1 cellular context compared by ENCODE assay signal in the genomic region with DNA sequence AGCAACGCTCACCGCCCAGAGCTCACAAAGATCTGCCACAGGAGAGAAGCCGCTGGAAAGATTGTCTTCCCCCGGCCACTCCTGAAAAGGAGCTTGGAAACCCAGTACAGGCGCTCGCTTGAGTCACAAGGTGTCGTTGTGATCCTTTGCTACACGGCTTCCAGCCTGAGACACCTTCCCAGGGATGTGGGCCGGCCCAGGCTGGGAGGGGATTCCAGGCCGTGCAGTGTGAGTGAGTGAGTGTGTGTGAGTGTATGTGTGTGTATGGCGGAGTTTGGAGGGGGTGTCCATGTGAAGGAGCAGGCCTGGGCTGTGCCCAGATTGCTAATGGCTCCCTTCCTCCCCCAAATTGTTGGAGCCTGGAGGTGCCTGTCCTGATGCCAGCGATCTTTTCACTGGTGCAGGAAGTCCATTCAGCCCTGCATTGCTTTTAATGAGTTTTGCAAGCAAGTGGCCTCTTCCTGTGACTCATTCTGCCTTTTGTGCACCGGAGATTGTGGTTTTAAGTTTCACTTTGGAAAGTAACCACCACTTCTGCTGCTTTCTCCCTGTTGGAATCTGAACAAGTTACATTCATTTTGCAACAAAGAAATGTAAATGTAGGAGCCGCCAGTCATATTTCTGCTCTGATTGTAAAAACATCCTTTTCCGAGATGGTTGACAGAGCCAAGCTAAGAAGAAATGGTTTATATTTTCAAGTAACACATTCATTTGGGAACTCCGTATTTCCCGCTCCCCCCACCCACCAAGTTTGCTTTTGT.
TF ChIP-seq lines count a peak whose summit lies in the region.

No MANE protein-coding gene starts in this region.

TF ChIP-seq in HepG2, 621 proteins besides CTCF, POLR2A, EP300 and RAD21 (continued from another document and continues in another):
- TF ChIP-seq, protein P1, sequence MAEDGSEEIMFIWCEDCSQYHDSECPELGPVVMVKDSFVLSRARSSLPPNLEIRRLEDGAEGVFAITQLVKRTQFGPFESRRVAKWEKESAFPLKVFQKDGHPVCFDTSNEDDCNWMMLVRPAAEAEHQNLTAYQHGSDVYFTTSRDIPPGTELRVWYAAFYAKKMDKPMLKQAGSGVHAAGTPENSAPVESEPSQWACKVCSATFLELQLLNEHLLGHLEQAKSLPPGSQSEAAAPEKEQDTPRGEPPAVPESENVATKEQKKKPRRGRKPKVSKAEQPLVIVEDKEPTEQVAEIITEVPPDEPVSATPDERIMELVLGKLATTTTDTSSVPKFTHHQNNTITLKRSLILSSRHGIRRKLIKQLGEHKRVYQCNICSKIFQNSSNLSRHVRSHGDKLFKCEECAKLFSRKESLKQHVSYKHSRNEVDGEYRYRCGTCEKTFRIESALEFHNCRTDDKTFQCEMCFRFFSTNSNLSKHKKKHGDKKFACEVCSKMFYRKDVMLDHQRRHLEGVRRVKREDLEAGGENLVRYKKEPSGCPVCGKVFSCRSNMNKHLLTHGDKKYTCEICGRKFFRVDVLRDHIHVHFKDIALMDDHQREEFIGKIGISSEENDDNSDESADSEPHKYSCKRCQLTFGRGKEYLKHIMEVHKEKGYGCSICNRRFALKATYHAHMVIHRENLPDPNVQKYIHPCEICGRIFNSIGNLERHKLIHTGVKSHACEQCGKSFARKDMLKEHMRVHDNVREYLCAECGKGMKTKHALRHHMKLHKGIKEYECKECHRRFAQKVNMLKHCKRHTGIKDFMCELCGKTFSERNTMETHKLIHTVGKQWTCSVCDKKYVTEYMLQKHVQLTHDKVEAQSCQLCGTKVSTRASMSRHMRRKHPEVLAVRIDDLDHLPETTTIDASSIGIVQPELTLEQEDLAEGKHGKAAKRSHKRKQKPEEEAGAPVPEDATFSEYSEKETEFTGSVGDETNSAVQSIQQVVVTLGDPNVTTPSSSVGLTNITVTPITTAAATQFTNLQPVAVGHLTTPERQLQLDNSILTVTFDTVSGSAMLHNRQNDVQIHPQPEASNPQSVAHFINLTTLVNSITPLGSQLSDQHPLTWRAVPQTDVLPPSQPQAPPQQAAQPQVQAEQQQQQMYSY (CRISPR knock-in tag; IDR thresholded peaks at IDR 0.05), result no peak
- TF ChIP-seq RELA (CRISPR knock-in tag; IDR thresholded peaks at IDR 0.05), result peak; percentile 48; the same call in 1 of the 2 replicates
- no peak for TF ChIP-seq ZNF749 (CRISPR knock-in tag; IDR thresholded peaks at IDR 0.05; ENCODE audit: borderline replicate concordance)
- peak; percentile 26; the same call in 1 of the 2 replicates for TF ChIP-seq HNF4G (IDR thresholded peaks at IDR 0.05; ENCODE audit: borderline replicate concordance, low read depth, low read length)
- TF ChIP-seq HNF4G (CRISPR knock-in tag; IDR thresholded peaks at IDR 0.05; ENCODE audit: borderline replicate concordance, low read depth), result no peak
- TF ChIP-seq CENPT (CRISPR knock-in tag; IDR thresholded peaks at IDR 0.05; ENCODE audit: low read depth), result no peak
- no peak for TF ChIP-seq TP53 (CRISPR knock-in tag; conservative IDR thresholded peaks at IDR 0.05)
- no peak for TF ChIP-seq CC2D1A (CRISPR knock-in tag; IDR thresholded peaks at IDR 0.05)
- TF ChIP-seq MEIS2 (CRISPR knock-in tag; IDR thresholded peaks at IDR 0.05), result no peak
- TF ChIP-seq ZNF33B (CRISPR knock-in tag; IDR thresholded peaks at IDR 0.05), result peak; percentile 24; the same call in 1 of the 2 replicates
- TF ChIP-seq, protein P2, sequence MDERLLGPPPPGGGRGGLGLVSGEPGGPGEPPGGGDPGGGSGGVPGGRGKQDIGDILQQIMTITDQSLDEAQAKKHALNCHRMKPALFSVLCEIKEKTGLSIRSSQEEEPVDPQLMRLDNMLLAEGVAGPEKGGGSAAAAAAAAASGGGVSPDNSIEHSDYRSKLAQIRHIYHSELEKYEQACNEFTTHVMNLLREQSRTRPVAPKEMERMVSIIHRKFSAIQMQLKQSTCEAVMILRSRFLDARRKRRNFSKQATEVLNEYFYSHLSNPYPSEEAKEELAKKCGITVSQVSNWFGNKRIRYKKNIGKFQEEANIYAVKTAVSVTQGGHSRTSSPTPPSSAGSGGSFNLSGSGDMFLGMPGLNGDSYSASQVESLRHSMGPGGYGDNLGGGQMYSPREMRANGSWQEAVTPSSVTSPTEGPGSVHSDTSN (CRISPR knock-in tag; IDR thresholded peaks at IDR 0.05), result no peak
- TF ChIP-seq HOXA3 (CRISPR knock-in tag; IDR thresholded peaks at IDR 0.05), result no peak; the same call in 1 of the 2 replicates
- TF ChIP-seq ZSCAN30 (CRISPR knock-in tag; IDR thresholded peaks at IDR 0.05), result no peak
- TF ChIP-seq GATA4 (IDR thresholded peaks at IDR 0.05; ENCODE audit: borderline replicate concordance, low read depth), result peak; percentile 67
- no peak for TF ChIP-seq PLRG1 (conservative IDR thresholded peaks at IDR 0.05)
- TF ChIP-seq ZNF253 (CRISPR knock-in tag; IDR thresholded peaks at IDR 0.05; ENCODE audit: borderline replicate concordance), result no peak
- no peak for TF ChIP-seq ZNF672 (CRISPR knock-in tag; IDR thresholded peaks at IDR 0.05)
- TF ChIP-seq, protein P3, sequence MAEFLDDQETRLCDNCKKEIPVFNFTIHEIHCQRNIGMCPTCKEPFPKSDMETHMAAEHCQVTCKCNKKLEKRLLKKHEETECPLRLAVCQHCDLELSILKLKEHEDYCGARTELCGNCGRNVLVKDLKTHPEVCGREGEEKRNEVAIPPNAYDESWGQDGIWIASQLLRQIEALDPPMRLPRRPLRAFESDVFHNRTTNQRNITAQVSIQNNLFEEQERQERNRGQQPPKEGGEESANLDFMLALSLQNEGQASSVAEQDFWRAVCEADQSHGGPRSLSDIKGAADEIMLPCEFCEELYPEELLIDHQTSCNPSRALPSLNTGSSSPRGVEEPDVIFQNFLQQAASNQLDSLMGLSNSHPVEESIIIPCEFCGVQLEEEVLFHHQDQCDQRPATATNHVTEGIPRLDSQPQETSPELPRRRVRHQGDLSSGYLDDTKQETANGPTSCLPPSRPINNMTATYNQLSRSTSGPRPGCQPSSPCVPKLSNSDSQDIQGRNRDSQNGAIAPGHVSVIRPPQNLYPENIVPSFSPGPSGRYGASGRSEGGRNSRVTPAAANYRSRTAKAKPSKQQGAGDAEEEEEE (CRISPR knock-in tag; IDR thresholded peaks at IDR 0.05; ENCODE audit: borderline replicate concordance), result no peak
- TF ChIP-seq, protein P4, sequence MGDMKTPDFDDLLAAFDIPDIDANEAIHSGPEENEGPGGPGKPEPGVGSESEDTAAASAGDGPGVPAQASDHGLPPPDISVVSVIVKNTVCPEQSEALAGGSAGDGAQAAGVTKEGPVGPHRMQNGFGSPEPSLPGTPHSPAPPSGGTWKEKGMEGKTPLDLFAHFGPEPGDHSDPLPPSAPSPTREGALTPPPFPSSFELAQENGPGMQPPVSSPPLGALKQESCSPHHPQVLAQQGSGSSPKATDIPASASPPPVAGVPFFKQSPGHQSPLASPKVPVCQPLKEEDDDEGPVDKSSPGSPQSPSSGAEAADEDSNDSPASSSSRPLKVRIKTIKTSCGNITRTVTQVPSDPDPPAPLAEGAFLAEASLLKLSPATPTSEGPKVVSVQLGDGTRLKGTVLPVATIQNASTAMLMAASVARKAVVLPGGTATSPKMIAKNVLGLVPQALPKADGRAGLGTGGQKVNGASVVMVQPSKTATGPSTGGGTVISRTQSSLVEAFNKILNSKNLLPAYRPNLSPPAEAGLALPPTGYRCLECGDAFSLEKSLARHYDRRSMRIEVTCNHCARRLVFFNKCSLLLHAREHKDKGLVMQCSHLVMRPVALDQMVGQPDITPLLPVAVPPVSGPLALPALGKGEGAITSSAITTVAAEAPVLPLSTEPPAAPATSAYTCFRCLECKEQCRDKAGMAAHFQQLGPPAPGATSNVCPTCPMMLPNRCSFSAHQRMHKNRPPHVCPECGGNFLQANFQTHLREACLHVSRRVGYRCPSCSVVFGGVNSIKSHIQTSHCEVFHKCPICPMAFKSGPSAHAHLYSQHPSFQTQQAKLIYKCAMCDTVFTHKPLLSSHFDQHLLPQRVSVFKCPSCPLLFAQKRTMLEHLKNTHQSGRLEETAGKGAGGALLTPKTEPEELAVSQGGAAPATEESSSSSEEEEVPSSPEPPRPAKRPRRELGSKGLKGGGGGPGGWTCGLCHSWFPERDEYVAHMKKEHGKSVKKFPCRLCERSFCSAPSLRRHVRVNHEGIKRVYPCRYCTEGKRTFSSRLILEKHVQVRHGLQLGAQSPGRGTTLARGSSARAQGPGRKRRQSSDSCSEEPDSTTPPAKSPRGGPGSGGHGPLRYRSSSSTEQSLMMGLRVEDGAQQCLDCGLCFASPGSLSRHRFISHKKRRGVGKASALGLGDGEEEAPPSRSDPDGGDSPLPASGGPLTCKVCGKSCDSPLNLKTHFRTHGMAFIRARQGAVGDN (CRISPR knock-in tag; IDR thresholded peaks at IDR 0.05), result peak; percentile 90
- TF ChIP-seq PHF5A (CRISPR knock-in tag; IDR thresholded peaks at IDR 0.05; ENCODE audit: low read depth, unreplicated experiment), result no peak
- 0 out of 2 replicates have a peak, but pooled peaks have one; percentile 56 for TF ChIP-seq BRCA1 (CRISPR knock-in tag; IDR thresholded peaks at IDR 0.05)
- peak; percentile 65 for TF ChIP-seq ETV6 (CRISPR knock-in tag; conservative IDR thresholded peaks at IDR 0.05)
- TF ChIP-seq ZNF619 (CRISPR knock-in tag; IDR thresholded peaks at IDR 0.05), result no peak
- TF ChIP-seq RARG (CRISPR knock-in tag; IDR thresholded peaks at IDR 0.05; ENCODE audit: low read depth), result no peak
- no peak; the same call in none of the 2 replicates for TF ChIP-seq ZSCAN29 (CRISPR knock-in tag; conservative IDR thresholded peaks at IDR 0.05)
- TF ChIP-seq, protein P5, sequence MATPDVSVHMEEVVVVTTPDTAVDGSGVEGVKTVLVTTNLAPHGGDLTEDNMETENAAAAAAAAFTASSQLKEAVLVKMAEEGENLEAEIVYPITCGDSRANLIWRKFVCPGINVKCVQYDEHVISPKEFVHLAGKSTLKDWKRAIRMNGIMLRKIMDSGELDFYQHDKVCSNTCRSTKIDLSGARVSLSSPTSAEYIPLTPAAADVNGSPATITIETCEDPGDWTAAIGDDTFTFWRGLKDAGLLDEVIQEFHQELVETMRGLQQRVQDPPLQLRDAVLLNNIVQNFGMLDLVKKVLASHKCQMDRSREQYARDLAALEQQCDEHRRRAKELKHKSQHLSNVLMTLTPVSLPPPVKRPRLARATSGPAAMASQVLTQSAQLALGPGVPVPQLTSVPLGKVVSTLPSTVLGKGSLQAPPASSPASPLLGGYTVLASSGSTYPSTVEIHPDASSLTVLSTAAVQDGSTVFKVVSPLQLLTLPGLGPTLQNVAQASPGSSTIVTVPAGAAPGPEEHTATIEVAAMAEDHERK (CRISPR knock-in tag; IDR thresholded peaks at IDR 0.05; ENCODE audit: low read depth), result no peak
- TF ChIP-seq RBAK (CRISPR knock-in tag; IDR thresholded peaks at IDR 0.05), result no peak
- peak; percentile 90 for TF ChIP-seq SAP130 (CRISPR knock-in tag; IDR thresholded peaks at IDR 0.05; ENCODE audit: low read depth)
- TF ChIP-seq ZNF124 (CRISPR knock-in tag; IDR thresholded peaks at IDR 0.05), result peak; percentile 70; the same call in 1 of the 2 replicates
- TF ChIP-seq PRPF4 (IDR thresholded peaks at IDR 0.05; ENCODE audit: low read depth, low read length, poor library complexity, severe bottlenecking), result peak; percentile 19
- TF ChIP-seq FOXO1 (CRISPR knock-in tag; IDR thresholded peaks at IDR 0.05), result peak; percentile 76
- no peak; the same call in 1 of the 2 replicates for TF ChIP-seq CCDC6 (CRISPR knock-in tag; IDR thresholded peaks at IDR 0.05)
- no peak for TF ChIP-seq THYN1 (CRISPR knock-in tag; IDR thresholded peaks at IDR 0.05; ENCODE audit: borderline replicate concordance, low read depth)
- peak; percentile 53; the same call in 1 of the 2 replicates for TF ChIP-seq ZNF12 (CRISPR knock-in tag; IDR thresholded peaks at IDR 0.05)
- 0 out of 2 replicates have a peak, but pooled peaks have one; percentile 12 for TF ChIP-seq ZBTB3 (CRISPR knock-in tag; IDR thresholded peaks at IDR 0.05; ENCODE audit: borderline replicate concordance, low read depth)
- peak; percentile 97 for TF ChIP-seq NRL (CRISPR knock-in tag; IDR thresholded peaks at IDR 0.05; ENCODE audit: borderline replicate concordance)
- TF ChIP-seq ZNF382 (CRISPR knock-in tag; IDR thresholded peaks at IDR 0.05; ENCODE audit: borderline replicate concordance), result no peak
- no peak for TF ChIP-seq RBM22 (optimal IDR thresholded peaks at IDR 0.05; ENCODE audit: low read length)
- no peak for TF ChIP-seq ADNP (CRISPR knock-in tag; IDR thresholded peaks at IDR 0.05)
- TF ChIP-seq AHR (CRISPR knock-in tag; IDR thresholded peaks at IDR 0.05), result no peak
- peak; percentile 18; the same call in 1 of the 2 replicates for TF ChIP-seq ZNF652 (CRISPR knock-in tag; IDR thresholded peaks at IDR 0.05; ENCODE audit: borderline replicate concordance, low read depth)
- TF ChIP-seq YEATS4 (CRISPR knock-in tag; IDR thresholded peaks at IDR 0.05; ENCODE audit: borderline replicate concordance), result no peak
- TF ChIP-seq, protein P6, sequence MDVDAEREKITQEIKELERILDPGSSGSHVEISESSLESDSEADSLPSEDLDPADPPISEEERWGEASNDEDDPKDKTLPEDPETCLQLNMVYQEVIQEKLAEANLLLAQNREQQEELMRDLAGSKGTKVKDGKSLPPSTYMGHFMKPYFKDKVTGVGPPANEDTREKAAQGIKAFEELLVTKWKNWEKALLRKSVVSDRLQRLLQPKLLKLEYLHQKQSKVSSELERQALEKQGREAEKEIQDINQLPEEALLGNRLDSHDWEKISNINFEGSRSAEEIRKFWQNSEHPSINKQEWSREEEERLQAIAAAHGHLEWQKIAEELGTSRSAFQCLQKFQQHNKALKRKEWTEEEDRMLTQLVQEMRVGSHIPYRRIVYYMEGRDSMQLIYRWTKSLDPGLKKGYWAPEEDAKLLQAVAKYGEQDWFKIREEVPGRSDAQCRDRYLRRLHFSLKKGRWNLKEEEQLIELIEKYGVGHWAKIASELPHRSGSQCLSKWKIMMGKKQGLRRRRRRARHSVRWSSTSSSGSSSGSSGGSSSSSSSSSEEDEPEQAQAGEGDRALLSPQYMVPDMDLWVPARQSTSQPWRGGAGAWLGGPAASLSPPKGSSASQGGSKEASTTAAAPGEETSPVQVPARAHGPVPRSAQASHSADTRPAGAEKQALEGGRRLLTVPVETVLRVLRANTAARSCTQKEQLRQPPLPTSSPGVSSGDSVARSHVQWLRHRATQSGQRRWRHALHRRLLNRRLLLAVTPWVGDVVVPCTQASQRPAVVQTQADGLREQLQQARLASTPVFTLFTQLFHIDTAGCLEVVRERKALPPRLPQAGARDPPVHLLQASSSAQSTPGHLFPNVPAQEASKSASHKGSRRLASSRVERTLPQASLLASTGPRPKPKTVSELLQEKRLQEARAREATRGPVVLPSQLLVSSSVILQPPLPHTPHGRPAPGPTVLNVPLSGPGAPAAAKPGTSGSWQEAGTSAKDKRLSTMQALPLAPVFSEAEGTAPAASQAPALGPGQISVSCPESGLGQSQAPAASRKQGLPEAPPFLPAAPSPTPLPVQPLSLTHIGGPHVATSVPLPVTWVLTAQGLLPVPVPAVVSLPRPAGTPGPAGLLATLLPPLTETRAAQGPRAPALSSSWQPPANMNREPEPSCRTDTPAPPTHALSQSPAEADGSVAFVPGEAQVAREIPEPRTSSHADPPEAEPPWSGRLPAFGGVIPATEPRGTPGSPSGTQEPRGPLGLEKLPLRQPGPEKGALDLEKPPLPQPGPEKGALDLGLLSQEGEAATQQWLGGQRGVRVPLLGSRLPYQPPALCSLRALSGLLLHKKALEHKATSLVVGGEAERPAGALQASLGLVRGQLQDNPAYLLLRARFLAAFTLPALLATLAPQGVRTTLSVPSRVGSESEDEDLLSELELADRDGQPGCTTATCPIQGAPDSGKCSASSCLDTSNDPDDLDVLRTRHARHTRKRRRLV (CRISPR knock-in tag; IDR thresholded peaks at IDR 0.05), result no peak
